Comparison of ENCODE assay signal across 2 cellular contexts in genomic region chr19:40251244-40251643, GRCh38.
TF ChIP-seq lines count a peak whose summit lies in the region.

No MANE protein-coding gene starts in this region.

TF ChIP-seq in HEK293, 187 proteins besides CTCF, POLR2A, EP300 and RAD21:
- TF ChIP-seq KLF8 (tag by site-specific recombination; IDR thresholded peaks at IDR 0.05) (0 out of 2 replicates have a peak, but pooled peaks have one; percentile 20), ZBTB8A (tag by site-specific recombination; IDR thresholded peaks at IDR 0.05) (no peak), ZNF433 (tag by site-specific recombination; IDR thresholded peaks at IDR 0.05; ENCODE audit: low read depth) (no peak), ZNF362 (tag by site-specific recombination; IDR thresholded peaks at IDR 0.05) (0 out of 2 replicates have a peak, but pooled peaks have one; percentile 50)

TF ChIP-seq in K562, 482 proteins besides CTCF, POLR2A, EP300 and RAD21:
- TF ChIP-seq PCBP2 (IDR thresholded peaks at IDR 0.05; ENCODE audit: low read depth, low read length, poor library complexity, severe bottlenecking) (no peak), SOX6 (IDR thresholded peaks at IDR 0.05) (no peak), RCOR1 (IDR thresholded peaks at IDR 0.05; ENCODE audit: borderline replicate concordance in 1 of 2, low read depth in 2 of 2, low read length in 2 of 2) (no peak), ARNT (IDR thresholded peaks at IDR 0.05) (no peak), ZBTB40 (IDR thresholded peaks at IDR 0.05) (peak; percentile 95), ZBTB40 (CRISPR knock-in tag; IDR thresholded peaks at IDR 0.05) (peak; percentile 86), ZBTB12 (CRISPR knock-in tag; IDR thresholded peaks at IDR 0.05) (no peak), MLLT1 (IDR thresholded peaks at IDR 0.05) (no peak), KAT7 (CRISPR knock-in tag; IDR thresholded peaks at IDR 0.05; ENCODE audit: borderline replicate concordance) (no peak)
